Comparison of ENCODE assay signal across 11 cellular contexts in genomic region chr9:81592890-81593271, GRCh38.
DNase-seq lines count a peak whose midpoint lies in the region; ATAC-seq and TF ChIP-seq lines count a peak whose summit lies in the region.
"Had no signal": no experiment of that assay in that cellular context is flagged by ENCODE, and none has a peak within 500 bp of the region (broad histone marks: within the 10 kb centered on the region; RNA-seq: fewer than 3 reads in every experiment).

No MANE protein-coding gene starts in this region.

- no peak overlapping the region for H3K4me3 Mint-ChIP-seq in neural crest cell
- H3K4me3 Mint-ChIP-seq: mesothelial cell of epicardium had no signal

- no peaks in the 10 kb centered on the region for H3K27me3 Mint-ChIP-seq in neural crest cell (ENCODE audit: low read depth)

- no peak for TF ChIP-seq CTCF in neural crest cell (conservative IDR thresholded peaks at IDR 0.05)

- intact Hi-C loops in left cardiac atrium (cut with DNase I), result no loop called here

- peaks cover 39% of the 10 kb centered on the region for H3K4me1 Mint-ChIP-seq in neural crest cell

- DNase-seq in SK-N-DZ (ENCODE audit: low spot score) (peak; percentile 29), left cardiac atrium (peak; percentile 60), neural crest cell (ENCODE audit: low read depth, low spot score) (no peak), NOMO-1 treated with dmso at 0.1 percent for 144 hours (lab: John Stamatoyannopoulos, UW; ENCODE audit: unreplicated experiment) (no peak)
- DNase-seq: activated gamma-delta T cell, COR-L47, OCI-M1 had no signal

- H3K36me3 Mint-ChIP-seq in neural crest cell (ENCODE audit: low read depth), result peaks cover 32% of the 10 kb centered on the region

- ATAC-seq in left cardiac atrium (peak; percentile 54 to 78), HG02981 (IDR thresholded peaks at IDR 0.05; ENCODE audit: unreplicated experiment) (no peak), GM21619 (IDR thresholded peaks at IDR 0.05; ENCODE audit: unreplicated experiment) (no peak), GM18519 (IDR thresholded peaks at IDR 0.05; ENCODE audit: low FRiP score, unreplicated experiment) (no peak)

- H3K9me3 Mint-ChIP-seq in neural crest cell, result no peaks in the 10 kb centered on the region

- H3K27ac Mint-ChIP-seq in neural crest cell (ENCODE audit: unreplicated experiment), result peak overlapping the region; percentile 86
- H3K27ac Mint-ChIP-seq: mesothelial cell of epicardium had no signal

Comparison
In these comparisons a context has a peak if more than half of its experiments do, and no peak if none do; other contexts are left out.
1. DNase-seq: peak in SK-N-DZ (single experiment) and left cardiac atrium (single experiment); none in neural crest cell (single experiment) and NOMO-1 treated with dmso at 0.1 percent for 144 hours (single experiment).
2. ATAC-seq: peak in left cardiac atrium (2 of 2); none in HG02981 (single experiment), GM21619 (single experiment) and GM18519 (single experiment).